Comparison of ENCODE assay signal across 8 cellular contexts in genomic region chr16:50742521-50743150, GRCh38. TPM values are rescaled to one million over a fixed set of nuclear protein-coding genes. Genes with fewer than 3 reads are reported as not detected.
DNase-seq lines count a peak whose midpoint lies in the region; ATAC-seq and TF ChIP-seq lines count a peak whose summit lies in the region.

No MANE protein-coding gene starts in this region.

- DNase-seq in NCI-H2227 (lab: John Stamatoyannopoulos, UW; ENCODE audit: unreplicated experiment): peak; percentile 19
- DNase-seq in NCI-H2227 treated with DMSO at 0.1 percent for 48 hours (lab: John Stamatoyannopoulos, UW): no peak
- peak; percentile 18 for DNase-seq in OCI-M1 (lab: John Stamatoyannopoulos, UW)
- DNase-seq in activated naive CD4-positive, alpha-beta T cell treated with anti-CD3 and anti-CD28 coated beads, Interleukin-2, amount 50 U/mL, for 72 hours (ENCODE audit: low spot score in 2 of 2): peak in 1 of 2 donors; percentile 55
- peak in 4 of 5 donors; percentile 30 to 69 (median 38) for DNase-seq in heart left ventricle
- DNase-seq in progenitor cell of endocrine pancreas (ENCODE audit: low spot score, unreplicated experiment): peak; percentile 29
- no peak for DNase-seq in NCI-H446 (lab: John Stamatoyannopoulos, UW)
- DNase-seq in DMS153 (lab: John Stamatoyannopoulos, UW): no peak

- peak; percentile 8 to 12 for ATAC-seq in activated naive CD4-positive, alpha-beta T cell treated with anti-CD3 and anti-CD28 coated beads, Interleukin-2, amount 50 U/mL, for 72 hours
- ATAC-seq in heart left ventricle: no peak

- no peaks in the 10 kb centered on the region for H3K27me3 ChIP-seq in heart left ventricle

- TF ChIP-seq CTCF in heart left ventricle (IDR thresholded peaks at IDR 0.05) (no peak), progenitor cell of endocrine pancreas (IDR thresholded peaks at IDR 0.05; ENCODE audit: unreplicated experiment) (no peak)

- H3K4me3 Mint-ChIP-seq in progenitor cell of endocrine pancreas (ENCODE audit: low read depth): peak overlapping the region; percentile 78

- peak overlapping the region; percentile 70 to 96 (median 92) for H3K4me3 ChIP-seq in heart left ventricle

- peak overlapping the region; percentile 88 to 95 for H3K27ac Mint-ChIP-seq in activated naive CD4-positive, alpha-beta T cell treated with anti-CD3 and anti-CD28 coated beads, Interleukin-2, amount 50 U/mL, for 72 hours
- H3K27ac Mint-ChIP-seq in progenitor cell of endocrine pancreas: peak overlapping the region; percentile 81

- intact Hi-C loops in heart left ventricle (cut with DNase I): loop anchor here in 7 of 10 donors (2.0 to 10.0 kb wide), 5 partner anchors 40 to 78 kb away; partner anchors contain the start of gene NOD2 (in 1 of the 7)

- WGBS in heart left ventricle, 4 donors: 1 to 3% (median 1%) methylated on average over 9 to 32 of the region's 32 CpGs

- H3K27ac ChIP-seq in heart left ventricle: peak overlapping the region in 11 of 12 donors; percentile 76 to 97 (median 87)

- H3K27me3 Mint-ChIP-seq in progenitor cell of endocrine pancreas: peaks cover 11% of the 10 kb centered on the region

- peaks cover 18 to 26% of the 10 kb centered on the region in 2 donors for H3K36me3 Mint-ChIP-seq in activated naive CD4-positive, alpha-beta T cell treated with anti-CD3 and anti-CD28 coated beads, Interleukin-2, amount 50 U/mL, for 72 hours
- no peaks in the 10 kb centered on the region for H3K36me3 Mint-ChIP-seq in progenitor cell of endocrine pancreas (ENCODE audit: insufficient read depth)

- H3K36me3 ChIP-seq in heart left ventricle: peaks cover 0 to 23% (median 0%) of the 10 kb centered on the region in 9 donors

- no peaks in the 10 kb centered on the region for H3K9me3 Mint-ChIP-seq in activated naive CD4-positive, alpha-beta T cell treated with anti-CD3 and anti-CD28 coated beads, Interleukin-2, amount 50 U/mL, for 72 hours
- no peaks in the 10 kb centered on the region for H3K9me3 Mint-ChIP-seq in progenitor cell of endocrine pancreas (ENCODE audit: low read depth)

- peaks cover 2% of the 10 kb centered on the region for H3K4me1 Mint-ChIP-seq in progenitor cell of endocrine pancreas (ENCODE audit: low read depth)

- TF ChIP-seq POLR2A in heart left ventricle (IDR thresholded peaks at IDR 0.05): no peak

- no peaks in the 10 kb centered on the region for H3K9me3 ChIP-seq in heart left ventricle

- H3K4me1 ChIP-seq in heart left ventricle: peaks cover 3 to 50% (median 18%) of the 10 kb centered on the region in 12 donors

RNA-seq across cellular contexts. Expression of gene CYLD, which starts 0.8 kb away (rescaled TPM):
- 10 to 100 TPM; 88.2 to 92.9 TPM for total RNA-seq in activated naive CD4-positive, alpha-beta T cell treated with anti-CD3 and anti-CD28 coated beads, Interleukin-2, amount 50 U/mL, for 72 hours
- total RNA-seq in heart left ventricle: 10 to 100 TPM; 20.2 to 68.8 (median 40.0) TPM
- 10 to 100 TPM in 1 of 2 donors, 1 to 10 TPM in 1; 7.5 to 34.9 TPM for polyA plus RNA-seq in heart left ventricle
- total RNA-seq in progenitor cell of endocrine pancreas: 18.7 and 21.9 TPM in 2 replicates

RNA-seq across cellular contexts. Expression of gene NOD2, which starts 49.2 kb away (rescaled TPM):
- 1 to 10 TPM in 1 of 2 donors, under 1 TPM in 1; 0.59 to 5.1 TPM for total RNA-seq in activated naive CD4-positive, alpha-beta T cell treated with anti-CD3 and anti-CD28 coated beads, Interleukin-2, amount 50 U/mL, for 72 hours
- 1 to 10 TPM in 4 of 9 donors, under 1 TPM in 5; 0.21 to 6.5 (median 0.91) TPM for total RNA-seq in heart left ventricle
- polyA plus RNA-seq in heart left ventricle: under 1 TPM; 0.46 to 0.71 TPM
- total RNA-seq in progenitor cell of endocrine pancreas: not detected in 2 replicates

Comparison
In these comparisons a context has a peak if more than half of its experiments do, and no peak if none do; other contexts are left out.
1. DNase-seq: peak in NCI-H2227 (single experiment), OCI-M1 (single experiment), heart left ventricle (4 of 5) and progenitor cell of endocrine pancreas (single experiment); none in NCI-H2227 treated with DMSO at 0.1 percent for 48 hours (single experiment), NCI-H446 (0 of 2) and DMS153 (single experiment).
2. ATAC-seq: peak in activated naive CD4-positive, alpha-beta T cell treated with anti-CD3 and anti-CD28 coated beads, Interleukin-2, amount 50 U/mL, for 72 hours (2 of 2); none in heart left ventricle (0 of 4).